17 cellular contexts compared by ENCODE assay signal in genomic region chr20:25705830-25706351, GRCh38. TPM values are rescaled to one million over a fixed set of nuclear protein-coding genes. Genes with fewer than 3 reads are reported as not detected.
DNase-seq lines count a peak whose midpoint lies in the region; ATAC-seq and TF ChIP-seq lines count a peak whose summit lies in the region.
"Had no signal": no experiment of that assay in that cellular context is flagged by ENCODE, and none has a peak within 500 bp of the region (broad histone marks: within the 10 kb centered on the region; RNA-seq: fewer than 3 reads in every experiment).

No MANE protein-coding gene starts in this region.

- H3K9me3 ChIP-seq in CD8-positive, alpha-beta memory T cell (ENCODE audit: low read length): no peaks in the 10 kb centered on the region
- no peaks in the 10 kb centered on the region for H3K9me3 ChIP-seq in naive thymus-derived CD4-positive, alpha-beta T cell (ENCODE audit: control insufficient read depth in 2 of 3, low read length in 3 of 3)
- no peaks in the 10 kb centered on the region for H3K9me3 ChIP-seq in transverse colon

- peaks cover 43% of the 10 kb centered on the region for H3K9me3 Mint-ChIP-seq in activated naive CD4-positive, alpha-beta T cell treated with anti-CD3 and anti-CD28 coated beads, Interleukin-2, amount 10 ng/mL, durations not matched to agents 7 days and 5 days
- peaks cover 3 to 24% of the 10 kb centered on the region in 2 donors for H3K9me3 Mint-ChIP-seq in activated naive CD4-positive, alpha-beta T cell treated with anti-CD3 and anti-CD28 coated beads, Interleukin-2, amount 50 U/mL, for 72 hours
- peaks cover 0 to 11% (median 4%) of the 10 kb centered on the region in 5 donors for H3K9me3 Mint-ChIP-seq in CD8-positive, alpha-beta memory T cell
- H3K9me3 Mint-ChIP-seq in naive thymus-derived CD4-positive, alpha-beta T cell: peaks cover 3 to 47% (median 12%) of the 10 kb centered on the region in 11 donors
- peaks cover 10% of the 10 kb centered on the region for H3K9me3 Mint-ChIP-seq in stimulated activated memory B cell treated with anti-CD40 and anti-IgM and Interleukin-4, amounts not matched to agents 10 μg/mL and 1 μg/mL and 100 μg/mL, for 72 hours

- in situ Hi-C loops in transverse colon (cut with MboI; ENCODE audit: low pct_ligation_motif_present in 1 of 4, low pct_unique_long_range_greater_than_20kb in 1 of 4, low sequenced_read_pairs in 3 of 4): no loop called here

- H3K27ac Mint-ChIP-seq in activated naive CD4-positive, alpha-beta T cell treated with anti-CD3 and anti-CD28 coated beads, Interleukin-2, amount 10 ng/mL, durations not matched to agents 7 days and 5 days: no peak overlapping the region
- peak overlapping the region in 1 of 2 donors; percentile 27 for H3K27ac Mint-ChIP-seq in activated naive CD4-positive, alpha-beta T cell treated with anti-CD3 and anti-CD28 coated beads, Interleukin-2, amount 50 U/mL, for 72 hours
- H3K27ac Mint-ChIP-seq in CD8-positive, alpha-beta memory T cell: peak overlapping the region in 5 of 8 donors; percentile 30 to 82 (median 48)
- H3K27ac Mint-ChIP-seq in naive thymus-derived CD4-positive, alpha-beta T cell: peak overlapping the region in 6 of 9 donors; percentile 18 to 86 (median 42)
- H3K27ac Mint-ChIP-seq in stimulated activated memory B cell treated with anti-CD40 and anti-IgM and Interleukin-4, amounts not matched to agents 10 μg/mL and 1 μg/mL and 100 μg/mL, for 72 hours: peak overlapping the region; percentile 66
- H3K27ac Mint-ChIP-seq: B cell, GM23338 had no signal

- no peak overlapping the region for H3K4me3 ChIP-seq in CD8-positive, alpha-beta memory T cell (ENCODE audit: low read length)
- no peak overlapping the region for H3K4me3 ChIP-seq in naive thymus-derived CD4-positive, alpha-beta T cell (ENCODE audit: low read length)
- no peak overlapping the region for H3K4me3 ChIP-seq in transverse colon
- H3K4me3 ChIP-seq: BLaER1 treated with 17β-estradiol and CSF1 and Interleukin-3, amounts not matched to agents 10 nM and 100 nM; GM23338 had no signal

- H3K27me3 ChIP-seq in CD8-positive, alpha-beta memory T cell (ENCODE audit: insufficient read depth, low read length, poor library complexity, severe bottlenecking): no peaks in the 10 kb centered on the region
- H3K27me3 ChIP-seq in naive thymus-derived CD4-positive, alpha-beta T cell (ENCODE audit: control insufficient read depth in 2 of 2, insufficient read depth in 2 of 2, low read length in 2 of 2): no peaks in the 10 kb centered on the region
- no peaks in the 10 kb centered on the region for H3K27me3 ChIP-seq in transverse colon
- H3K27me3 ChIP-seq: BLaER1 treated with 17β-estradiol and CSF1 and Interleukin-3, amounts not matched to agents 10 nM and 100 nM had no signal

- H3K36me3 ChIP-seq in CD8-positive, alpha-beta memory T cell (ENCODE audit: insufficient read depth, low read length): no peaks in the 10 kb centered on the region
- no peaks in the 10 kb centered on the region for H3K36me3 ChIP-seq in naive thymus-derived CD4-positive, alpha-beta T cell (ENCODE audit: control insufficient read depth in 2 of 3, insufficient read depth in 3 of 3, low read length in 3 of 3)
- H3K36me3 ChIP-seq in transverse colon: no peaks in the 10 kb centered on the region

- ATAC-seq in activated naive CD4-positive, alpha-beta T cell treated with anti-CD3 and anti-CD28 coated beads, Interleukin-2, amount 50 U/mL, for 72 hours: no peak
- ATAC-seq in naive thymus-derived CD4-positive, alpha-beta T cell: no peak
- no peak for ATAC-seq in stimulated activated memory B cell treated with anti-CD40 and anti-IgM and Interleukin-4, amounts not matched to agents 10 μg/mL and 1 μg/mL and 100 μg/mL, for 72 hours
- no peak for ATAC-seq in HG02588 (IDR thresholded peaks at IDR 0.05; ENCODE audit: unreplicated experiment)
- ATAC-seq: GM23338 had no signal

- peaks cover 40% of the 10 kb centered on the region for H3K36me3 Mint-ChIP-seq in activated naive CD4-positive, alpha-beta T cell treated with anti-CD3 and anti-CD28 coated beads, Interleukin-2, amount 10 ng/mL, durations not matched to agents 7 days and 5 days
- H3K36me3 Mint-ChIP-seq in activated naive CD4-positive, alpha-beta T cell treated with anti-CD3 and anti-CD28 coated beads, Interleukin-2, amount 50 U/mL, for 72 hours: peaks cover 2 to 35% of the 10 kb centered on the region in 2 donors
- peaks cover 0 to 46% (median 0%) of the 10 kb centered on the region in 3 donors for H3K36me3 Mint-ChIP-seq in CD8-positive, alpha-beta memory T cell
- H3K36me3 Mint-ChIP-seq in naive thymus-derived CD4-positive, alpha-beta T cell: peaks cover 0 to 63% (median 17%) of the 10 kb centered on the region in 5 donors
- H3K36me3 Mint-ChIP-seq in stimulated activated memory B cell treated with anti-CD40 and anti-IgM and Interleukin-4, amounts not matched to agents 10 μg/mL and 1 μg/mL and 100 μg/mL, for 72 hours: peaks cover 27% of the 10 kb centered on the region

- no peak overlapping the region for H3K4me3 Mint-ChIP-seq in activated naive CD4-positive, alpha-beta T cell treated with anti-CD3 and anti-CD28 coated beads, Interleukin-2, amount 10 ng/mL, durations not matched to agents 7 days and 5 days
- H3K4me3 Mint-ChIP-seq in CD8-positive, alpha-beta memory T cell: peak overlapping the region in 1 of 7 donors; percentile 22
- H3K4me3 Mint-ChIP-seq in naive thymus-derived CD4-positive, alpha-beta T cell: peak overlapping the region in 3 of 10 donors; percentile 16 to 68 (median 21)
- no peak overlapping the region for H3K4me3 Mint-ChIP-seq in stimulated activated memory B cell treated with anti-CD40 and anti-IgM and Interleukin-4, amounts not matched to agents 10 μg/mL and 1 μg/mL and 100 μg/mL, for 72 hours
- H3K4me3 Mint-ChIP-seq: GM23338 had no signal

- H3K4me1 Mint-ChIP-seq in activated naive CD4-positive, alpha-beta T cell treated with anti-CD3 and anti-CD28 coated beads, Interleukin-2, amount 10 ng/mL, durations not matched to agents 7 days and 5 days: peaks cover 33% of the 10 kb centered on the region
- H3K4me1 Mint-ChIP-seq in CD8-positive, alpha-beta memory T cell: peaks cover 22 to 32% (median 23%) of the 10 kb centered on the region in 3 donors
- H3K4me1 Mint-ChIP-seq in naive thymus-derived CD4-positive, alpha-beta T cell: peaks cover 7 to 34% (median 30%) of the 10 kb centered on the region in 7 donors
- peaks cover 24% of the 10 kb centered on the region for H3K4me1 Mint-ChIP-seq in stimulated activated memory B cell treated with anti-CD40 and anti-IgM and Interleukin-4, amounts not matched to agents 10 μg/mL and 1 μg/mL and 100 μg/mL, for 72 hours
- H3K4me1 Mint-ChIP-seq: GM23338 had no signal

- peaks cover 20% of the 10 kb centered on the region for H3K4me1 ChIP-seq in CD8-positive, alpha-beta memory T cell (ENCODE audit: insufficient read depth, low read length)
- peaks cover 9 to 18% of the 10 kb centered on the region in 2 donors for H3K4me1 ChIP-seq in naive thymus-derived CD4-positive, alpha-beta T cell (ENCODE audit: control insufficient read depth in 2 of 2, insufficient read depth in 2 of 2, low read length in 2 of 2)
- H3K4me1 ChIP-seq in transverse colon: no peaks in the 10 kb centered on the region

- CTCF ChIA-PET in activated naive CD4-positive, alpha-beta T cell treated with anti-CD3 and anti-CD28 coated beads, Interleukin-2, amount 10 ng/mL, durations not matched to agents 7 days and 5 days (lab: Charles Lee): no interaction called here
- CTCF ChIA-PET in CD8-positive, alpha-beta memory T cell (lab: Charles Lee): no interaction called here
- CTCF ChIA-PET in naive thymus-derived CD4-positive, alpha-beta T cell (lab: Charles Lee): no interaction called here

- peak; percentile 14 for DNase-seq in activated naive CD4-positive, alpha-beta T cell treated with anti-CD3 and anti-CD28 coated beads, Interleukin-2, amount 10 ng/mL, durations not matched to agents 7 days and 5 days
- DNase-seq in activated naive CD4-positive, alpha-beta T cell treated with anti-CD3 and anti-CD28 coated beads, Interleukin-2, amount 50 U/mL, for 72 hours (ENCODE audit: low spot score in 2 of 2): no peak
- no peak for DNase-seq in CD8-positive, alpha-beta memory T cell
- no peak for DNase-seq in naive thymus-derived CD4-positive, alpha-beta T cell
- DNase-seq in transverse colon: no peak
- DNase-seq in NCI-H1105 (lab: John Stamatoyannopoulos, UW): no peak
- DNase-seq: DMS153, DMS79, GDM1, HCEC 1CT, IMR-90 had no signal

- no peak overlapping the region for H3K27ac ChIP-seq in CD8-positive, alpha-beta memory T cell (ENCODE audit: low read depth, low read length)
- H3K27ac ChIP-seq in naive thymus-derived CD4-positive, alpha-beta T cell (ENCODE audit: low read depth, low read length): no peak overlapping the region
- H3K27ac ChIP-seq in transverse colon: no peak overlapping the region
- H3K27ac ChIP-seq: BLaER1 treated with 17β-estradiol and CSF1 and Interleukin-3, amounts not matched to agents 10 nM and 100 nM; HL-60 had no signal

- no peak for TF ChIP-seq CTCF in transverse colon (IDR thresholded peaks at IDR 0.05)

- intact Hi-C loops in naive thymus-derived CD4-positive, alpha-beta T cell (cut with micrococcal nuclease): loop anchor here (1.0 kb wide), 1 partner anchor 10 kb away; the partner anchor contains the start of gene ZNF337 (in 2 of the 2)
- intact Hi-C loops in transverse colon (cut with DNase I; ENCODE audit: low total_unique reads): no loop called here

- POLR2A ChIA-PET in CD8-positive, alpha-beta memory T cell (lab: Charles Lee): no interaction called here
- POLR2A ChIA-PET in naive thymus-derived CD4-positive, alpha-beta T cell (lab: Charles Lee): no interaction called here

- no peak for TF ChIP-seq EP300 in transverse colon (IDR thresholded peaks at IDR 0.05; ENCODE audit: low read depth)

- no peak for TF ChIP-seq POLR2A in transverse colon (IDR thresholded peaks at IDR 0.05)

- peaks cover 4% of the 10 kb centered on the region for H3K27me3 Mint-ChIP-seq in activated naive CD4-positive, alpha-beta T cell treated with anti-CD3 and anti-CD28 coated beads, Interleukin-2, amount 10 ng/mL, durations not matched to agents 7 days and 5 days
- H3K27me3 Mint-ChIP-seq in CD8-positive, alpha-beta memory T cell: peaks cover 0 to 6% of the 10 kb centered on the region in 2 donors
- peaks cover 0 to 11% (median 0%) of the 10 kb centered on the region in 5 donors for H3K27me3 Mint-ChIP-seq in naive thymus-derived CD4-positive, alpha-beta T cell
- no peaks in the 10 kb centered on the region for H3K27me3 Mint-ChIP-seq in stimulated activated memory B cell treated with anti-CD40 and anti-IgM and Interleukin-4, amounts not matched to agents 10 μg/mL and 1 μg/mL and 100 μg/mL, for 72 hours
- H3K27me3 Mint-ChIP-seq: B cell had no signal

RNA-seq across cellular contexts. Expression of gene ZNF337, which starts 9.2 kb away (rescaled TPM):
- total RNA-seq in activated naive CD4-positive, alpha-beta T cell treated with anti-CD3 and anti-CD28 coated beads, Interleukin-2, amount 50 U/mL, for 72 hours: 10 to 100 TPM; 14.3 to 17.2 TPM
- total RNA-seq in CD8-positive, alpha-beta memory T cell: 10 to 100 TPM; 12.5 to 12.7 TPM
- 15.4 TPM for polyA plus RNA-seq in CD8-positive, alpha-beta memory T cell
- 10 to 100 TPM; 18.7 to 39.8 (median 21.2) TPM for total RNA-seq in naive thymus-derived CD4-positive, alpha-beta T cell
- 10 to 100 TPM in 1 of 2 donors, 1 to 10 TPM in 1; 9.2 to 22.1 TPM for polyA plus RNA-seq in naive thymus-derived CD4-positive, alpha-beta T cell
- total RNA-seq in transverse colon: 10 to 100 TPM in 2 of 4 donors, 1 to 10 TPM in 2; 5.2 to 17.1 (median 11.0) TPM
